ENCODE assay signal across 8 cellular contexts in the genomic region with DNA sequence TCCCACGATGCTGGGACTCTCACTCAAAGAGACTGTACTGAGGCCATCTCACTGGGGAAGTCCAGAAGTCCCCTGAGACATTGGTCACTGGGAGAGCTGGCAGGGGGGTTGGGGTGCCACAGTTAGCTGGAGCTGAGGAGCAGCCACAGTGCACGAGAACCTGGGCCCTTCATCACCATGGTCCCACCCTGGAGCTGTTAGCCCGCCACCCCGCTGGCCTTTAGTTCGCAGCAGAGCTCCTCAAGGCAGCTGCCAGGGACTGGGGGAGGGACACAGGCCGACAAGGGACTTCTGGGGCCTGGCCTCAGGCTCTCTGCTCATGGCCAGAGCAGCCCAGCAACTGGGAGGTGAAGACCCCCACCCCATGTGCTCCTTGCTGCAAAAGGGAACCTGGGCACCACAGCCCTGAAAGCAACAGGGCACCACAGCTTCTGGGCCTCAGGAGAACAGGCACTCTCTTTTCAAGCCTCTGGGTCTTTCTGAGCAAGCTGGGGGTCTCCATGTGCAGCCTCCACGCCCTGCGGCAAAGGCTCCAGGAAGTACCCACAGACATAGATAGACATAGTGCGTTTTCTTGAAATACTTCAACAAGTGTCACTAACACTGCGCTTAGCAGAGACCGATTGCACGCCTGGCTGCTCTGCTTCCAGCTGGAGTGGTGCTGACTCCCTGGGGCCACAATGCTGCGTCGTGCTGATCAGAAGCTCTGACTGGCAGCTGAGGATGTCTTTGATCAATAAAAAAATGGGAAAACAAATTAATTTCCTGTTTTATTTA.
DNase-seq lines count a peak whose midpoint lies in the region; ATAC-seq and TF ChIP-seq lines count a peak whose summit lies in the region.
"Had no signal": no experiment of that assay in that cellular context is flagged by ENCODE, and none has a peak within 500 bp of the region (broad histone marks: within the 10 kb centered on the region; RNA-seq: fewer than 3 reads in every experiment).

No MANE protein-coding gene starts in this region.

- no peak for ATAC-seq in HG02678 (IDR thresholded peaks at IDR 0.05; ENCODE audit: unreplicated experiment)

- H3K4me1 ChIP-seq in HEK293 (ENCODE audit: control insufficient read depth, insufficient read depth, low read length): no peaks in the 10 kb centered on the region

- DNase-seq in RWPE1 (ENCODE audit: low spot score) (no peak), retina (peak; percentile 44), NCI-H187 treated with DMSO at 0.1 percent for 48 hours (lab: John Stamatoyannopoulos, UW) (no peak)
- DNase-seq in stimulated activated CD4-positive, alpha-beta T cell treated with anti-CD3 and anti-CD28 coated beads, Interleukin-1b, Interleukin-23, amount 100 ng/mL, for 48 hours: no peak
- DNase-seq: activated naive CD4-positive, alpha-beta T cell treated with anti-CD3 and anti-CD28 coated beads for 36 hours had no signal

- H3K36me3 ChIP-seq in HEK293 (ENCODE audit: control insufficient read depth in 2 of 2, insufficient read depth in 1 of 2, low read length in 2 of 2): no peaks in the 10 kb centered on the region

- in situ Hi-C loops in GM18951 (cut with MboI; ENCODE audit: low sequenced_read_pairs, unreplicated experiment): no loop called here

- peak; percentile 30 for TF ChIP-seq POLR2A in GM18951 (IDR thresholded peaks at IDR 0.05; ENCODE audit: extremely low read depth, insufficient read depth, insufficient read length)

- H3K27ac ChIP-seq in HEK293 (ENCODE audit: extremely low read depth, low read depth, low read length) (no peak overlapping the region), RWPE1 (peak overlapping the region; percentile 95)

- no peaks in the 10 kb centered on the region for H3K9me3 ChIP-seq in HEK293 (ENCODE audit: control insufficient read depth, insufficient read depth, low read depth, low read length)

- no peak overlapping the region for H3K4me3 ChIP-seq in HEK293 (ENCODE audit: low read depth, low read length)

- CTCF ChIA-PET in HEK293 (lab: Yijun Ruan, JAX): interaction anchor here (0.5 to 1.2 kb wide), 4 partner anchors 94 to 659 kb away, joined by 3 to 4 read pairs (median 3); no protein-coding TSS in a partner anchor
- CTCF ChIA-PET in RWPE1 (lab: Yijun Ruan, JAX): interaction anchor here (0.5 kb wide), 1 partner anchor 57 kb away, joined by 3 read pairs; no protein-coding TSS in a partner anchor

- POLR2A ChIA-PET in HEK293 (lab: Yijun Ruan, JAX): no interaction called here
- POLR2A ChIA-PET in RWPE1 (lab: Yijun Ruan, JAX; ENCODE audit: low non-redundant PET): no interaction called here

- TF ChIP-seq CTCF in HEK293 (tag by site-specific recombination; IDR thresholded peaks at IDR 0.05) (no peak), RWPE1 (conservative IDR thresholded peaks at IDR 0.05; ENCODE audit: low read depth) (no peak)

TF ChIP-seq in HEK293, 187 proteins besides CTCF, POLR2A, EP300 and RAD21:
- TF ChIP-seq ZNF777 (tag by site-specific recombination; IDR thresholded peaks at IDR 0.05; ENCODE audit: borderline replicate concordance): no peak
- TF ChIP-seq ZNF416 (tag by site-specific recombination; IDR thresholded peaks at IDR 0.05): no peak
- TF ChIP-seq SCRT2 (tag by site-specific recombination; IDR thresholded peaks at IDR 0.05): peak; percentile 37
- no peak for TF ChIP-seq KLF9 (tag by site-specific recombination; IDR thresholded peaks at IDR 0.05; ENCODE audit: low read depth)
- TF ChIP-seq ZBTB48 (tag by site-specific recombination; IDR thresholded peaks at IDR 0.05): no peak
- no peak for TF ChIP-seq ZNF621 (tag by site-specific recombination; IDR thresholded peaks at IDR 0.05)
- no peak for TF ChIP-seq ZNF560 (tag by site-specific recombination; IDR thresholded peaks at IDR 0.05; ENCODE audit: borderline replicate concordance)
